In the genomic region with DNA sequence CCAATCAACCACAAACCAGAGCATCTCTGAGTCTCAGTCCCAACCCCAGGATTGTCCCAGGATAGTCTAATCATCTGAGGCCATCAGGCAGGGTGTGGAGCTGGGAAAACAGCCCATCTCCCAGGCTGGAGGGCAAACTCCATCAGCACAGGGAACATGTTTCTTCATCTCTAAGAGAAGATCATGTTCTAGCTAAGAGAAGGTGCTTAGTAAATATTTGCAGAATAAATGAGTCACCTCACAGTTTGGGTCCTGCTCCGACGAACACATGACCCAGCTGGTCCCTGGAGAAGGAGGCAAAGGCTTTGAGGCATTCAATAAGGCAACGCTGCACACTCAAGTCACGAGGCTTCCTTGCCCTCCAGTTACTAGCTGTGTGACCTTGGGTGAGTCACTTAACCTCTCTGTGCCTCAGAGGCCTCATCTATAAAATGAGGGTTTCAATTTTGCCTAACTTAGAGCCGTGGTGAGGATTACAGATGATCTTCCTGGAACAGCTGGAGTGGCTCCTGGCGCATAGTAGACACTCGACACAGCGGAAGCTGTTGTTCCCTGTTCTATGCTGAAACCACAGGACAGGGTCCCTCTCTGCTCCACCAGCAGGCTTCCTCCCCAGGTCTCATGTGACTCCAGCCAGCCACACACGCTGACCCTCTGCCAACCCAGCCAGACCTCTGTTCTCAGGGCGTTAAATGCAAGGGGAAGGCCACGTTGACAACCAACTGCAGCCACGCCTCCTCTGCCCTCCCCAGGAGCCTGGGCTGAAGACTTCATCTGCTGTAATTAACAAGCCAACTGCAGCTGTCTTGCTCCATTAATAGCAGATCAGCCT, we compare ENCODE assay signal across 9 cellular contexts. TPM values are rescaled to one million over a fixed set of nuclear protein-coding genes. Genes with fewer than 3 reads are reported as not detected.
A peak's percentile ranks its signal among the peaks of the same experiment; 100 is the strongest.
DNase-seq lines count a peak whose midpoint lies in the region; ATAC-seq and FAIRE-seq lines count a peak whose summit lies in the region.
"Had no signal": no experiment of that assay in that cellular context is flagged by ENCODE, and none has a peak within 500 bp of the region (broad histone marks: within the 10 kb centered on the region; RNA-seq: fewer than 3 reads in every experiment).

No MANE protein-coding gene starts in this region.

- no peak overlapping the region for H3K27ac Mint-ChIP-seq in activated T-helper 17 cell treated with anti-CD3 and anti-CD28 coated beads, Interleukin-2, amount 50 U/mL, for 72 hours
- H3K27ac Mint-ChIP-seq: T-cell had no signal

- peaks cover 5% of the 10 kb centered on the region for H3K9me3 Mint-ChIP-seq in activated T-helper 17 cell treated with anti-CD3 and anti-CD28 coated beads, Interleukin-2, amount 50 U/mL, for 72 hours
- H3K9me3 Mint-ChIP-seq: T-cell had no signal

- no peak for FAIRE-seq in GM19239 (lab: Jason Lieb, UNC)

- DNase-seq in DMS 273 (lab: John Stamatoyannopoulos, UW; ENCODE audit: unreplicated experiment) (peak; percentile 92), NCI-H1092 treated with DMSO at 0.1 percent for 48 hours (lab: John Stamatoyannopoulos, UW) (peak; percentile 58), mucosa of gallbladder (ENCODE audit: low spot score) (peak; percentile 86), GM19239 (ENCODE audit: insufficient read length, low spot score) (no peak), ecto neural progenitor cell (ENCODE audit: low spot score) (no peak)

- peaks cover 11% of the 10 kb centered on the region for H3K27me3 Mint-ChIP-seq in activated T-helper 17 cell treated with anti-CD3 and anti-CD28 coated beads, Interleukin-2, amount 50 U/mL, for 72 hours

- H3K36me3 Mint-ChIP-seq in activated T-helper 17 cell treated with anti-CD3 and anti-CD28 coated beads, Interleukin-2, amount 50 U/mL, for 72 hours (ENCODE audit: low read depth): no peaks in the 10 kb centered on the region
- H3K36me3 Mint-ChIP-seq: T-cell had no signal

- no peak overlapping the region for H3K4me3 Mint-ChIP-seq in activated T-helper 17 cell treated with anti-CD3 and anti-CD28 coated beads, Interleukin-2, amount 50 U/mL, for 72 hours
- H3K4me3 Mint-ChIP-seq: T-cell had no signal

- peaks cover 9% of the 10 kb centered on the region for H3K4me1 Mint-ChIP-seq in activated T-helper 17 cell treated with anti-CD3 and anti-CD28 coated beads, Interleukin-2, amount 50 U/mL, for 72 hours

- ATAC-seq in activated T-helper 17 cell treated with anti-CD3 and anti-CD28 coated beads, Interleukin-2, amount 50 U/mL, for 72 hours (replicated peaks): peak; percentile 55
- ATAC-seq in HG03571 (IDR thresholded peaks at IDR 0.05; ENCODE audit: unreplicated experiment): no peak
- ATAC-seq in GM18511 (IDR thresholded peaks at IDR 0.05; ENCODE audit: unreplicated experiment): no peak
- ATAC-seq: T-cell had no signal

RNA-seq across cellular contexts. Expression of gene RPL38, which starts 10.3 kb away (rescaled TPM):
- total RNA-seq in activated T-helper 17 cell treated with anti-CD3 and anti-CD28 coated beads, Interleukin-2, amount 50 U/mL, for 72 hours: 1,000 to 10,000 TPM; 1,259 to 1,366 TPM
- 627 TPM for total RNA-seq in mucosa of gallbladder

RNA-seq across cellular contexts. Expression of gene TTYH2, which starts 20.2 kb away (rescaled TPM):
- total RNA-seq in activated T-helper 17 cell treated with anti-CD3 and anti-CD28 coated beads, Interleukin-2, amount 50 U/mL, for 72 hours: 10 to 100 TPM in 1 of 2 donors, 1 to 10 TPM in 1; 2.6 to 13.9 TPM
- 6.9 TPM for total RNA-seq in mucosa of gallbladder

Comparison
In these comparisons a context has a peak if more than half of its experiments do, and no peak if none do; other contexts are left out.
1. DNase-seq: peak in DMS 273 (single experiment), NCI-H1092 treated with DMSO at 0.1 percent for 48 hours (single experiment) and mucosa of gallbladder (single experiment); none in GM19239 (single experiment) and ecto neural progenitor cell (single experiment).